1 cellular context compared by ENCODE assay signal in genomic region chr11:121240650-121241299, GRCh38.
TF ChIP-seq lines count a peak whose summit lies in the region.

No MANE protein-coding gene starts in this region.

TF ChIP-seq in H1, 55 proteins besides CTCF, POLR2A, EP300 and RAD21 (continued from another document):
- TF ChIP-seq TCF12 (IDR thresholded peaks at IDR 0.05; ENCODE audit: low read depth, low read length) (no peak), RBBP5 (IDR thresholded peaks at IDR 0.05; ENCODE audit: borderline replicate concordance, low read depth, low read length) (no peak), CTBP2 (IDR thresholded peaks at IDR 0.05; ENCODE audit: borderline replicate concordance, insufficient read depth, insufficient read length, low read length) (no peak), CHD7 (IDR thresholded peaks at IDR 0.05; ENCODE audit: insufficient replicate concordance, low read length) (no peak), KDM5A (IDR thresholded peaks at IDR 0.05; ENCODE audit: low read length) (no peak), ASH2L (IDR thresholded peaks at IDR 0.05; ENCODE audit: low read length) (no peak), NRF1 (IDR thresholded peaks at IDR 0.05; ENCODE audit: low read depth, low read length) (no peak), ZNF274 (IDR thresholded peaks at IDR 0.05; ENCODE audit: borderline replicate concordance, extremely low read depth, low read length) (no peak)
